In genomic region chr15:101795455-101795854, GRCh38 we compare ENCODE assay signal across 15 cellular contexts. TPM values are rescaled to one million over a fixed set of nuclear protein-coding genes. Genes with fewer than 3 reads are reported as not detected.
A peak's percentile ranks its signal among the peaks of the same experiment; 100 is the strongest.
DNase-seq lines count a peak whose midpoint lies in the region; ATAC-seq, FAIRE-seq and TF ChIP-seq lines count a peak whose summit lies in the region.
"Had no signal": no experiment of that assay in that cellular context is flagged by ENCODE, and none has a peak within 500 bp of the region (broad histone marks: within the 10 kb centered on the region; RNA-seq: fewer than 3 reads in every experiment).

No MANE protein-coding gene starts in this region.

- 63% methylated on average over 1 of the region's 1 CpG for WGBS in esophagus muscularis mucosa

- CTCF ChIA-PET in AG04449 (lab: Yijun Ruan, JAX) = no interaction called here

- H3K4me1 ChIP-seq in astrocyte (ENCODE audit: insufficient read depth, low read length) = peaks cover 4% of the 10 kb centered on the region
- no peaks in the 10 kb centered on the region for H3K4me1 ChIP-seq in foreskin keratinocyte
- no peaks in the 10 kb centered on the region for H3K4me1 ChIP-seq in esophagus muscularis mucosa

- DNase-seq in AG04449 (ENCODE audit: low read depth, low spot score) = peak; percentile 46
- DNase-seq in HFFc6 = peak; percentile 77
- peak; percentile 86 for DNase-seq in astrocyte (ENCODE audit: low read depth)
- DNase-seq in foreskin keratinocyte = peak; percentile 26 to 59
- DNase-seq in effector CD4-positive, alpha-beta T cell = no peak
- no peak for DNase-seq in esophagus muscularis mucosa (ENCODE audit: extremely low spot score)
- DNase-seq in AML-193 (lab: John Stamatoyannopoulos, UW) = no peak
- no peak for DNase-seq in G401 (ENCODE audit: low spot score)
- DNase-seq: activated naive CD4-positive, alpha-beta T cell treated with anti-CD3 and anti-CD28 coated beads for 36 hours; central memory CD4-positive, alpha-beta T cell; NCI-H1092 had no signal

- FAIRE-seq in astrocyte (lab: Jason Lieb, UNC) = peak; percentile 65
- FAIRE-seq: GM12878 had no signal

- ATAC-seq in foreskin keratinocyte = peak; percentile 88
- ATAC-seq: GM12878 had no signal

- H3K27ac ChIP-seq in astrocyte (ENCODE audit: low read depth, low read length) = peak overlapping the region; percentile 18
- H3K27ac ChIP-seq in foreskin keratinocyte = no peak overlapping the region
- H3K27ac ChIP-seq in esophagus muscularis mucosa (replicated peaks in 1 of 4) = no peak overlapping the region

- H2AFZ ChIP-seq in astrocyte (ENCODE audit: low read depth, low read length) = no peak overlapping the region

- H3K36me3 Mint-ChIP-seq in HFFc6 (ENCODE audit: low read depth) (no peaks in the 10 kb centered on the region), astrocyte (ENCODE audit: low read depth, unreplicated experiment) (no peaks in the 10 kb centered on the region)
- H3K36me3 Mint-ChIP-seq: memory B cell had no signal

- H4K20me1 ChIP-seq in astrocyte (ENCODE audit: insufficient read depth, low read length) = no peaks in the 10 kb centered on the region

- H3K4me1 Mint-ChIP-seq in HFFc6 (ENCODE audit: low read depth) = peaks cover 37% of the 10 kb centered on the region
- peaks cover 12% of the 10 kb centered on the region for H3K4me1 Mint-ChIP-seq in astrocyte (ENCODE audit: low read depth, unreplicated experiment)
- H3K4me1 Mint-ChIP-seq: memory B cell had no signal

- H3K9me3 Mint-ChIP-seq in HFFc6 (no peaks in the 10 kb centered on the region), astrocyte (ENCODE audit: unreplicated experiment) (no peaks in the 10 kb centered on the region)
- H3K9me3 Mint-ChIP-seq: activated naive CD4-positive, alpha-beta T cell treated with anti-CD3 and anti-CD28 coated beads for 36 hours; memory B cell had no signal

- TF ChIP-seq POLR2A in esophagus muscularis mucosa (IDR thresholded peaks at IDR 0.05; ENCODE audit: low read depth) = no peak

- no peak overlapping the region for H3K9ac ChIP-seq in astrocyte (ENCODE audit: low read length)

- TF ChIP-seq CTCF in AG04449 (IDR thresholded peaks at IDR 0.05; ENCODE audit: insufficient read depth, low read length, missing control alignments) (no peak), HFFc6 (IDR thresholded peaks at IDR 0.05) (no peak), astrocyte (IDR thresholded peaks at IDR 0.05; ENCODE audit: insufficient read depth, low read depth, low read length) (no peak), foreskin keratinocyte (conservative IDR thresholded peaks at IDR 0.05) (no peak), esophagus muscularis mucosa (IDR thresholded peaks at IDR 0.05) (no peak)

- in situ Hi-C loops in G401 (cut with HindIII; ENCODE audit: low sequenced_read_pairs) = no loop called here

- no peak for TF ChIP-seq EP300 in esophagus muscularis mucosa (IDR thresholded peaks at IDR 0.05)

- intact Hi-C loops in esophagus muscularis mucosa (cut with DNase I) = no loop called here

- peak overlapping the region; percentile 26 for H3K4me2 ChIP-seq in astrocyte (ENCODE audit: low read length)

- H3K9me3 ChIP-seq in astrocyte (ENCODE audit: insufficient read depth, low read depth, low read length) (no peaks in the 10 kb centered on the region), esophagus muscularis mucosa (no peaks in the 10 kb centered on the region)

- H3K27me3 ChIP-seq in astrocyte (ENCODE audit: insufficient read depth, low read length) = peaks cover 2% of the 10 kb centered on the region
- peaks cover 15% of the 10 kb centered on the region for H3K27me3 ChIP-seq in foreskin keratinocyte
- H3K27me3 ChIP-seq in esophagus muscularis mucosa = peaks cover 0 to 3% (median 0%) of the 10 kb centered on the region in 4 donors

- H3K4me3 Mint-ChIP-seq in HFFc6 (no peak overlapping the region; the same call in 1 of the 2 replicates), astrocyte (ENCODE audit: unreplicated experiment) (no peak overlapping the region)
- H3K4me3 Mint-ChIP-seq: activated naive CD4-positive, alpha-beta T cell treated with anti-CD3 and anti-CD28 coated beads for 36 hours; memory B cell had no signal

- POLR2A ChIA-PET in AG04449 (lab: Yijun Ruan, JAX) = no interaction called here

- H3K36me3 ChIP-seq in astrocyte (ENCODE audit: insufficient read depth, low read length) = no peaks in the 10 kb centered on the region
- no peaks in the 10 kb centered on the region for H3K36me3 ChIP-seq in esophagus muscularis mucosa

- no peaks in the 10 kb centered on the region for H3K79me2 ChIP-seq in astrocyte (ENCODE audit: insufficient read depth, low read length)

- H3K27me3 Mint-ChIP-seq in HFFc6 (ENCODE audit: insufficient read depth) (peaks cover 3% of the 10 kb centered on the region; the same call in 1 of the 2 replicates), astrocyte (ENCODE audit: low read depth, unreplicated experiment) (peaks cover 2% of the 10 kb centered on the region)

- H3K4me3 ChIP-seq in AG04449 (ENCODE audit: low read depth, low read length) (no peak overlapping the region), astrocyte (ENCODE audit: insufficient read depth, low read depth, low read length) (no peak overlapping the region), esophagus muscularis mucosa (no peak overlapping the region)
- H3K4me3 ChIP-seq: GM12878 had no signal

- no peak overlapping the region for H3K27ac Mint-ChIP-seq in HFFc6
- H3K27ac Mint-ChIP-seq in astrocyte (ENCODE audit: unreplicated experiment) = no peak overlapping the region
- H3K27ac Mint-ChIP-seq: activated naive CD4-positive, alpha-beta T cell treated with anti-CD3 and anti-CD28 coated beads for 36 hours; memory B cell had no signal

RNA-seq across cellular contexts. Expression of gene OR4F6, which starts 7.9 kb away (rescaled TPM):
- total RNA-seq in HFFc6 (2021; fragmentation: NEBNext Ultra II Directional; extraction: Animal tissue kit (Norgen Biotek cat#: 25700)) = not detected
- not detected in 2 replicates for total RNA-seq in astrocyte
- total RNA-seq in foreskin keratinocyte = not detected in 2 replicates
- polyA plus RNA-seq in foreskin keratinocyte = not detected in 2 replicates
- not detected for total RNA-seq in esophagus muscularis mucosa
- total RNA-seq in G401 (2014; rRNA removed; shearing (Covaris generic)) = not detected in 2 replicates
- total RNA-seq: A673; activated naive CD4-positive, alpha-beta T cell treated with anti-CD3 and anti-CD28 coated beads for 36 hours; GM12878; skeletal muscle tissue had no signal
- polyA plus RNA-seq: GM12878 had no signal

RNA-seq across cellular contexts. Expression of gene OR4F15, which starts 16.5 kb away (rescaled TPM):
- under 1 TPM; 0.14 to 0.27 (median 0.23) TPM for total RNA-seq in HFFc6 (2021; fragmentation: NEBNext Ultra II Directional; extraction: Animal tissue kit (Norgen Biotek cat#: 25700))
- not detected in 2 replicates for total RNA-seq in astrocyte
- not detected in 2 replicates for total RNA-seq in foreskin keratinocyte
- polyA plus RNA-seq in foreskin keratinocyte = not detected in 2 replicates
- total RNA-seq in esophagus muscularis mucosa = not detected
- not detected in 2 replicates for total RNA-seq in G401 (2014; rRNA removed; shearing (Covaris generic))
- total RNA-seq: A673; activated naive CD4-positive, alpha-beta T cell treated with anti-CD3 and anti-CD28 coated beads for 36 hours; GM12878; skeletal muscle tissue had no signal
- polyA plus RNA-seq: GM12878 had no signal

Comparison
In these comparisons a context has a peak if more than half of its experiments do, and no peak if none do; other contexts are left out.
1. DNase-seq: peak in AG04449 (single experiment), HFFc6 (single experiment), astrocyte (single experiment) and foreskin keratinocyte (2 of 2); none in effector CD4-positive, alpha-beta T cell (single experiment), esophagus muscularis mucosa (single experiment), AML-193 (0 of 2) and G401 (single experiment).